Comparison of ENCODE assay signal across 29 cellular contexts in the genomic region with DNA sequence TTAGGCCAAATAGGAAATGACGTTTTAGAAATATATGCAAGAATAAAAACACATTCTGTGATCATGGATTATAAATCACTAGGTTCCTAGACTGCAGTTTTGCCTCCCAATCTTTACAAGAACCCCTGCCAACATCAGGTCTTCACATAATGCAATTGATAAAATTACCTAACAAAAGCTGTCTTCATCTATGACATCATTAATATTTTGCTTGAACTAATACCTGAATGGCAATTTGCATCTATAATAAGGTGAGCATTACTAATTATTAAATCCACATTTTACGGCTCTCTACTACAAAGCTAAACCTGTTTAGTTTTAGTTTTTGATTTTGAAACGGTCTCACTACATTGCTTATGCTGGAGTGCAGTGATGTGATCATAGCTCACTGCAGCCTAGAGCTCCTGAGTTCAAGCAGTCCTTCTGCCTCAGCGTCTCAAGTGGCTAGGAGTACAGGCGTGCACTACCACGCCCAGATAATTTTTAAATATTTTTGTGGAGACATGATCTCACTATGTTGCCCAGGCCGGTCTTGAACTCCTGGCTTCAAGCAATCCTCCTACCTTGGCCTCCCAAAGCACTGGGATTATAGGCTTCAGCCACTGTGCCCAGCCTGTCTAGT.
"Had no signal": no experiment of that assay in that cellular context is flagged by ENCODE, and none has a peak within 500 bp of the region (broad histone marks: within the 10 kb centered on the region; RNA-seq: fewer than 3 reads in every experiment).

No MANE protein-coding gene starts in this region.

- H3K27ac Mint-ChIP-seq: activated CD4-positive, alpha-beta T cell treated with anti-CD3 and anti-CD28 coated beads, Interleukin-2, amount 10 ng/mL, durations not matched to agents 24 days and 14 days; activated CD8-positive, alpha-beta T cell treated with anti-CD3 and anti-CD28 coated beads for 36 hours; activated naive CD4-positive, alpha-beta T cell treated with anti-CD3 and anti-CD28 coated beads, Interleukin-2, amount 50 U/mL, for 72 hours; activated T-cell treated with anti-CD3 and anti-CD28 coated beads, Interleukin-2, amount 50 U/mL, for 24 hours; activated T-helper 1 cell treated with anti-CD3 and anti-CD28 coated beads, Interleukin-12 subunit alpha, Interleukin-12 subunit beta, Interleukin-2, Interleukin-4 antibody, amounts not matched to agents 30 ng/mL and 10 ng/mL and 1 ng/mL, durations not matched to agents 14 hours and 24 hours and 36 hours had no signal

- DNase-seq: activated CD4-positive, alpha-beta T cell treated with anti-CD3 and anti-CD28 coated beads, Interleukin-2, amount 10 ng/mL, durations not matched to agents 24 days and 14 days; activated CD4-positive, alpha-beta T cell treated with anti-CD3 and anti-CD28 coated beads, Interleukin-2, amount 50 U/mL, for 4 hours; activated CD8-positive, alpha-beta T cell treated with anti-CD3 and anti-CD28 coated beads for 36 hours; activated gamma-delta T cell treated with Interleukin-2 at 50 U/mL for 16 hours; activated T-cell treated with anti-CD3 and anti-CD28 coated beads, Interleukin-2, amount 50 U/mL, for 24 hours; adrenal gland; body of pancreas; caudate nucleus; cerebellar nuclear complex; NCI-H1092 treated with DMSO at 0.1 percent for 48 hours; NCI-H1417; NCI-H146; NCI-H187; NCI-H2029 treated with DMSO at 0.1 percent for 48 hours; NCI-H2107; NCI-H226; NCI-H446 treated with DMSO at 0.1 percent for 48 hours; NCI-H524; NCI-H69; NCI-H82; SHP77; SJCRH30; T1000 had no signal

- H3K4me1 ChIP-seq: adrenal gland, body of pancreas, breast epithelium had no signal

- H3K9me3 ChIP-seq: adrenal gland, body of pancreas, breast epithelium, SJCRH30 had no signal

- FAIRE-seq: astrocyte had no signal

- H3K4me3 Mint-ChIP-seq: activated CD4-positive, alpha-beta T cell treated with anti-CD3 and anti-CD28 coated beads, Interleukin-2, amount 10 ng/mL, durations not matched to agents 24 days and 14 days; activated CD8-positive, alpha-beta T cell treated with anti-CD3 and anti-CD28 coated beads for 36 hours; activated T-cell treated with anti-CD3 and anti-CD28 coated beads, Interleukin-2, amount 50 U/mL, for 24 hours; activated T-helper 1 cell treated with anti-CD3 and anti-CD28 coated beads, Interleukin-12 subunit alpha, Interleukin-12 subunit beta, Interleukin-2, Interleukin-4 antibody, amounts not matched to agents 30 ng/mL and 10 ng/mL and 1 ng/mL, durations not matched to agents 14 hours and 24 hours and 36 hours had no signal

- H3K27ac ChIP-seq: adrenal gland, body of pancreas, breast epithelium, SJCRH30, SK-N-MC had no signal

- H3K4me3 ChIP-seq: adrenal gland, body of pancreas, breast epithelium, SJCRH30, SK-N-MC had no signal

- H3K9me3 Mint-ChIP-seq: activated CD8-positive, alpha-beta T cell treated with anti-CD3 and anti-CD28 coated beads for 36 hours; activated T-cell treated with anti-CD3 and anti-CD28 coated beads, Interleukin-2, amount 50 U/mL, for 24 hours; activated T-helper 1 cell treated with anti-CD3 and anti-CD28 coated beads, Interleukin-12 subunit alpha, Interleukin-12 subunit beta, Interleukin-2, Interleukin-4 antibody, amounts not matched to agents 30 ng/mL and 10 ng/mL and 1 ng/mL, durations not matched to agents 14 hours and 24 hours and 36 hours had no signal

- H3K27me3 ChIP-seq: adrenal gland, body of pancreas, breast epithelium, SJCRH30 had no signal

- H3K36me3 ChIP-seq: adrenal gland, breast epithelium, SJCRH30 had no signal

- ATAC-seq: activated CD8-positive, alpha-beta T cell treated with anti-CD3 and anti-CD28 coated beads for 36 hours; activated naive CD4-positive, alpha-beta T cell treated with anti-CD3 and anti-CD28 coated beads, Interleukin-2, amount 50 U/mL, for 72 hours; body of pancreas; Panc1 had no signal

- H3K27me3 Mint-ChIP-seq: activated CD4-positive, alpha-beta T cell treated with anti-CD3 and anti-CD28 coated beads, Interleukin-2, amount 10 ng/mL, durations not matched to agents 24 days and 14 days; activated CD8-positive, alpha-beta T cell treated with anti-CD3 and anti-CD28 coated beads for 36 hours; activated T-cell treated with anti-CD3 and anti-CD28 coated beads, Interleukin-2, amount 50 U/mL, for 24 hours had no signal
